12 cellular contexts compared by ENCODE assay signal in the genomic region with DNA sequence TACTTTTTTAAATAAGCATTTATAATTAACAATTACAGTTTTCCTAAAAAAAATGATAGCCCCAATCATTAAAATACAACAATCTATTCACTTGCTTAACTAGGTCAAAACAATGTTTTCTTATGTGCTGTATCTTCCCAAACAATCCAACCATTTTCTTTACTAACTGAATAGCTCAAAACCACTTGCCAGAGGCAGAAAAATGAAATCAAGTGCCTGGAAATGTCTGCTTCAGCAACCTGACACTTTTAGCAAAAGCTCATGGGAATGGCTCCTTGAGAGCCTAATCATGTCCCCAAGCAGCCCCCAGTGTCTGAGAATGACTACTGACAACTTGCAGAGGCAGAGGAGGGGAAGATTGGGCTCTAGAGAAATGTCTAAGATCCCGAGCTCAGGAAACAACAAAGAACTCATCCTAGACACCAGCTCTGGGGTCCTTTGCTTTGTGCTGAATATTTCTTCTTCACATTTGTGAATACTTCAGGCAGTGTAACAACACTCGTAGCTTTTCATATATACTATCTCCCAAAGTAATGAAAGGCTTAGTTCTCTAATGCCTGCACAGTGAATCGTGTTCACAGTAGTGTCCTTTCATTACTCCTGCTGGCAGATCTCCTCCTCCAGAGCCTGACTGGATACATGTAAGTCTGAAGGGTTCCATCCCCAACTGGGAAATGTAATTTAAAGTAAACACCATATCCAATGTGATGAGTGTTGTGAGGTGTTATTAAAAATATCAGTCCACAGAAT.
"Had no signal": no experiment of that assay in that cellular context is flagged by ENCODE, and none has a peak within 500 bp of the region (broad histone marks: within the 10 kb centered on the region; RNA-seq: fewer than 3 reads in every experiment).

No MANE protein-coding gene starts in this region.

- H3K36me3 Mint-ChIP-seq: activated naive CD4-positive, alpha-beta T cell treated with anti-CD3 and anti-CD28 coated beads, Interleukin-2, amount 10 ng/mL, durations not matched to agents 7 days and 5 days; naive B cell had no signal

- H3K4me3 Mint-ChIP-seq: activated naive CD4-positive, alpha-beta T cell treated with anti-CD3 and anti-CD28 coated beads, Interleukin-2, amount 10 ng/mL, durations not matched to agents 7 days and 5 days; effector memory CD8-positive, alpha-beta T cell; naive B cell had no signal

- DNase-seq: activated CD4-positive, alpha-beta T cell treated with anti-CD3 and anti-CD28 coated beads, Interleukin-2, amount 50 U/mL, for 1 hour; activated naive CD4-positive, alpha-beta T cell treated with anti-CD3 and anti-CD28 coated beads, Interleukin-2, amount 10 ng/mL, durations not matched to agents 7 days and 5 days; adrenal gland; central memory CD4-positive, alpha-beta T cell; effector memory CD8-positive, alpha-beta T cell; naive B cell; pancreas; stimulated activated CD4-positive, alpha-beta T cell treated with anti-CD3 and anti-CD28 coated beads, Interleukin-4, amount 100 ng/mL, for 4 hours; stomach; thyroid gland; uterus had no signal

- ATAC-seq: effector memory CD8-positive, alpha-beta T cell; pancreas had no signal

- H3K27me3 Mint-ChIP-seq: activated naive CD4-positive, alpha-beta T cell treated with anti-CD3 and anti-CD28 coated beads, Interleukin-2, amount 10 ng/mL, durations not matched to agents 7 days and 5 days; effector memory CD8-positive, alpha-beta T cell had no signal

- H3K9me3 Mint-ChIP-seq: activated T-helper 2 cell treated with anti-CD3 and anti-CD28 coated beads, Interferon-gamma antibody, Interleukin-2, Interleukin-4, amounts not matched to agents 10 μg/mL and 5 μg/mL and 100 μg/mL, durations not matched to agents 14 hours and 24 hours and 36 hours had no signal

- H3K4me1 Mint-ChIP-seq: activated naive CD4-positive, alpha-beta T cell treated with anti-CD3 and anti-CD28 coated beads, Interleukin-2, amount 10 ng/mL, durations not matched to agents 7 days and 5 days; naive B cell had no signal

- H3K27ac Mint-ChIP-seq: activated naive CD4-positive, alpha-beta T cell treated with anti-CD3 and anti-CD28 coated beads, Interleukin-2, amount 10 ng/mL, durations not matched to agents 7 days and 5 days; activated T-helper 2 cell treated with anti-CD3 and anti-CD28 coated beads, Interferon-gamma antibody, Interleukin-2, Interleukin-4, amounts not matched to agents 10 μg/mL and 5 μg/mL and 100 μg/mL, durations not matched to agents 14 hours and 24 hours and 36 hours; effector memory CD8-positive, alpha-beta T cell had no signal
